28 cellular contexts compared by ENCODE assay signal in the genomic region with DNA sequence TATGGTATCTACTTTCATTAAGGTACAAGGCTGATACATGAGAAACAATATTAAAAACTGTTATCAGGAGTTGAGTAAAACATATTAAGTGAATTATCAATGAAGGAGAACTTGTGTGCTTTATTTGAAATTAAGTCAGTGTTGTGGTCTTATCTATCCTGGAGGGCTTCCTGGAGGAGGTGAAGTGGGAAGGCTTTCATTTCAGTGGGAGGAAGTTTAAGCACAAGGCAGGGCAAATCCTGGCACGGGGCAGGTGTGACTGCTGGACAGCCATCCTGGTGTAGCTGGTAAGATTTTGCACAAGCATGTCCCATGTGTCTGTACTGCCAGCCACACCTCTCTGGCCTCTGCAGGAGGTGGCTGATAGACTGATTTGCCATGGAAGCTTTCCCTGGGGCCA.
"Had no signal": no experiment of that assay in that cellular context is flagged by ENCODE, and none has a peak within 500 bp of the region (broad histone marks: within the 10 kb centered on the region; RNA-seq: fewer than 3 reads in every experiment).

No MANE protein-coding gene starts in this region.

- H3K4me1 ChIP-seq: colonic mucosa, esophagus muscularis mucosa, esophagus squamous epithelium, foreskin keratinocyte, gastrocnemius medialis, gastroesophageal sphincter had no signal

- H3K27ac ChIP-seq: colonic mucosa, coronary artery, dorsolateral prefrontal cortex, epithelial cell of prostate, esophagus muscularis mucosa, esophagus squamous epithelium, foreskin keratinocyte, gastrocnemius medialis, gastroesophageal sphincter, heart left ventricle, heart right ventricle had no signal

- DNase-seq: colonic mucosa; cortex of kidney; dermis blood vessel endothelial cell; dorsolateral prefrontal cortex; effector CD4-positive, alpha-beta T cell; effector CD8-positive, alpha-beta T cell; effector memory CD4-positive, alpha-beta T cell; effector memory CD8-positive, alpha-beta T cell; erythroblast; esophagus squamous epithelium; foreskin fibroblast; foreskin keratinocyte; foreskin melanocyte; gastrocnemius medialis; glutamatergic neuron; head of caudate nucleus; heart left ventricle; heart right ventricle had no signal

- ATAC-seq: effector memory CD8-positive, alpha-beta T cell; esophagus mucosa; foreskin keratinocyte; gastrocnemius medialis; gastroesophageal sphincter had no signal

- H3K9me3 ChIP-seq: colonic mucosa, esophagus muscularis mucosa, esophagus squamous epithelium, gastrocnemius medialis, gastroesophageal sphincter, heart left ventricle, heart right ventricle had no signal

- H3K36me3 ChIP-seq: colonic mucosa, esophagus muscularis mucosa, esophagus squamous epithelium, gastrocnemius medialis, gastroesophageal sphincter, heart left ventricle, heart right ventricle had no signal

- H3K4me3 Mint-ChIP-seq: dendritic cell treated with granulocyte-macrophage colony-stimulating factor and Interleukin-4, amounts not matched to agents 40 ng/mL and 50 ng/mL, for 4 days; effector memory CD8-positive, alpha-beta T cell had no signal

- H3K4me3 ChIP-seq: colonic mucosa, coronary artery, dorsolateral prefrontal cortex, esophagus muscularis mucosa, esophagus squamous epithelium, gastrocnemius medialis, gastroesophageal sphincter, heart left ventricle, heart right ventricle had no signal

- H3K9me3 Mint-ChIP-seq: dendritic cell treated with granulocyte-macrophage colony-stimulating factor and Interleukin-4, amounts not matched to agents 40 ng/mL and 50 ng/mL, for 4 days; effector memory CD8-positive, alpha-beta T cell had no signal

- H3K27ac Mint-ChIP-seq: dendritic cell treated with granulocyte-macrophage colony-stimulating factor and Interleukin-4, amounts not matched to agents 40 ng/mL and 50 ng/mL, for 4 days; effector memory CD8-positive, alpha-beta T cell had no signal

- H3K27me3 ChIP-seq: colonic mucosa, foreskin keratinocyte, gastrocnemius medialis had no signal

- FAIRE-seq: colon, endometrium, endothelial cell of umbilical vein, frontal cortex had no signal
